In the genomic region with DNA sequence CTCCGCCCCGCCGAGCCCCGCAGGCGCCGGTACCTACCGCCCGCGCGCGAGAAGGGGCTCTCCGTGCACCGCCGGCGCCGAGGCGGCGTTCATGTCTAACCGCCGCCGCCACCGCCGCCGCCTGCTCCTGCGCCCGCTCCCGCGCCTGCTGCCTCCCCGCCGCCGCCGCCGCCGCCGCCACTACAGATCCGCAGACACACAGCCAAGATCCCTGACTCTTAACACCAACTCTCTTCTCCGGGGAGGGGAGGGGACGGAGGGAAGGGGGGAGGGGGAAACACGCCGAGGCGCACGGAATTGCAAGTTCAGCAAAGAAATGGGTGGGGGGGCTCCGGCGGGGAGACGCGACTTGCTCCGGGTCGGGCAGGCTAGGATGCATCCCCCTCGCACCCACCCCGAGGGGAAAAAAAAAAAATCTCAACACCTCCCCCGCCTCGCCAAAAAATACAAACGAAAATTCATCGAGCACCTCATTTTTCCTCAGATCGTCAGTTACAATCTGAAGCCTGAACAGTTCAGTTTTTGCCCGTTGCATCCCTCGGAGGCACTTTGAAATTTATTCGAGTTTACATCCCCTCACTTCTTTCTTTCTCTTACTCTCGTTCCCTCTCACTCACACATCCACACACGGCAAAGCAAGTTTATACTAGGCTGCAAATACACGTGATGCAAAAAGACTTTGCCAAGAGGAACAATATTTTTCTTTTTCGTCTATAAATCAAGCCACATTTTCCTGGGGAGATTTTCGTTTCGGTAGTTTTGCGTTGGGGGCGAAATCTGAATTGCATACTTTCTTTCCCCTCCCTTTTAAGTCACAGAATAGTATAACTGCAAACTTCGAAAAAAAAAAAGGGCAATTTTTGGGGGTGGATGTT, we compare ENCODE assay signal across 1 cellular context.
TF ChIP-seq lines count a peak whose summit lies in the region.

TSS of gene TCF4 (minus strand) at position 192 of the 875 bp plus-strand sequence. CDS start 1,076 bp downstream, outside the sequence.

TF ChIP-seq in K562, 482 proteins besides CTCF, POLR2A, EP300 and RAD21 (continued from another document):
- TF ChIP-seq SNAPC5 (CRISPR knock-in tag; IDR thresholded peaks at IDR 0.05) (no peak), MYC (IDR thresholded peaks at IDR 0.05; ENCODE audit: low read depth, low read length) (0 out of 2 replicates have a peak, but pooled peaks have one; percentile 6), MYC (CRISPR knock-in tag; IDR thresholded peaks at IDR 0.05; ENCODE audit: borderline replicate concordance, low read depth) (no peak), POLR2AphosphoS5 (IDR thresholded peaks at IDR 0.05; ENCODE audit: control insufficient read depth, insufficient read depth, low read depth, low read length) (no peak), TGIF2 (CRISPR knock-in tag; IDR thresholded peaks at IDR 0.05) (no peak), SNRNP70 (optimal IDR thresholded peaks at IDR 0.05; ENCODE audit: low read depth, low read length) (no peak), NKRF (IDR thresholded peaks at IDR 0.05; ENCODE audit: borderline replicate concordance) (peak; percentile 24; the same call in 1 of the 2 replicates), MYBL2 (IDR thresholded peaks at IDR 0.05; ENCODE audit: low read depth) (peak; percentile 57; the same call in 1 of the 2 replicates), MYBL2 (CRISPR knock-in tag; IDR thresholded peaks at IDR 0.05; ENCODE audit: borderline replicate concordance) (no peak), CXXC5 (CRISPR knock-in tag; IDR thresholded peaks at IDR 0.05) (no peak; the same call in none of the 2 replicates), FOXM1 (IDR thresholded peaks at IDR 0.05; ENCODE audit: low read depth) (0 out of 2 replicates have a peak, but pooled peaks have one; percentile 37), FOXM1 (CRISPR knock-in tag; IDR thresholded peaks at IDR 0.05; ENCODE audit: low read depth) (no peak), ZNF324 (CRISPR knock-in tag; IDR thresholded peaks at IDR 0.05) (no peak), MTA2 (IDR thresholded peaks at IDR 0.05; ENCODE audit: low read depth) (no peak), NUFIP1 (IDR thresholded peaks at IDR 0.05; ENCODE audit: partially characterized antibody) (no peak), HCFC1 (IDR thresholded peaks at IDR 0.05; ENCODE audit: low read depth, low read length) (no peak), ZSCAN29 (IDR thresholded peaks at IDR 0.05) (no peak), JUND (IDR thresholded peaks at IDR 0.05; ENCODE audit: borderline replicate concordance, low read depth, low read length) (no peak), JUND (tag; IDR thresholded peaks at IDR 0.05; ENCODE audit: borderline replicate concordance, low read depth, low read length) (no peak), KDM5B (IDR thresholded peaks at IDR 0.05; ENCODE audit: insufficient replicate concordance, low read depth, low read length) (peak; percentile 14), TRIM28 (IDR thresholded peaks at IDR 0.05) (no peak), POLR3A (IDR thresholded peaks at IDR 0.05; ENCODE audit: borderline replicate concordance, extremely low read depth, insufficient read depth, insufficient read length) (no peak), POLR2H (tag; IDR thresholded peaks at IDR 0.05; ENCODE audit: low read depth) (no peak; the same call in 1 of the 2 replicates), ZNF184 (CRISPR knock-in tag; IDR thresholded peaks at IDR 0.05) (no peak), ZBTB26 (CRISPR knock-in tag; IDR thresholded peaks at IDR 0.05) (no peak), ZNF561 (CRISPR knock-in tag; conservative IDR thresholded peaks at IDR 0.05) (no peak), NFE2L1 (tag; IDR thresholded peaks at IDR 0.05; ENCODE audit: borderline replicate concordance, low read depth) (no peak), ZNF395 (CRISPR knock-in tag; IDR thresholded peaks at IDR 0.05) (0 out of 2 replicates have a peak, but pooled peaks have one; percentile 8)
- TF ChIP-seq, protein P1, sequence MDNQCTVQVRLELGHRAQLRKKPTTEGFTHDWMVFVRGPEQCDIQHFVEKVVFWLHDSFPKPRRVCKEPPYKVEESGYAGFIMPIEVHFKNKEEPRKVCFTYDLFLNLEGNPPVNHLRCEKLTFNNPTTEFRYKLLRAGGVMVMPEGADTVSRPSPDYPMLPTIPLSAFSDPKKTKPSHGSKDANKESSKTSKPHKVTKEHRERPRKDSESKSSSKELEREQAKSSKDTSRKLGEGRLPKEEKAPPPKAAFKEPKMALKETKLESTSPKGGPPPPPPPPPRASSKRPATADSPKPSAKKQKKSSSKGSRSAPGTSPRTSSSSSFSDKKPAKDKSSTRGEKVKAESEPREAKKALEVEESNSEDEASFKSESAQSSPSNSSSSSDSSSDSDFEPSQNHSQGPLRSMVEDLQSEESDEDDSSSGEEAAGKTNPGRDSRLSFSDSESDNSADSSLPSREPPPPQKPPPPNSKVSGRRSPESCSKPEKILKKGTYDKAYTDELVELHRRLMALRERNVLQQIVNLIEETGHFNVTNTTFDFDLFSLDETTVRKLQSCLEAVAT (IDR thresholded peaks at IDR 0.05) = peak; percentile 67 to 88; a peak in 3 of 4 replicates
- TF ChIP-seq, protein P2, sequence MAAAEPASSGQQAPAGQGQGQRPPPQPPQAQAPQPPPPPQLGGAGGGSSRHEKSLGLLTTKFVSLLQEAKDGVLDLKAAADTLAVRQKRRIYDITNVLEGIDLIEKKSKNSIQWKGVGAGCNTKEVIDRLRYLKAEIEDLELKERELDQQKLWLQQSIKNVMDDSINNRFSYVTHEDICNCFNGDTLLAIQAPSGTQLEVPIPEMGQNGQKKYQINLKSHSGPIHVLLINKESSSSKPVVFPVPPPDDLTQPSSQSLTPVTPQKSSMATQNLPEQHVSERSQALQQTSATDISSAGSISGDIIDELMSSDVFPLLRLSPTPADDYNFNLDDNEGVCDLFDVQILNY (CRISPR knock-in tag; IDR thresholded peaks at IDR 0.05) = no peak
- TF ChIP-seq, protein P3, sequence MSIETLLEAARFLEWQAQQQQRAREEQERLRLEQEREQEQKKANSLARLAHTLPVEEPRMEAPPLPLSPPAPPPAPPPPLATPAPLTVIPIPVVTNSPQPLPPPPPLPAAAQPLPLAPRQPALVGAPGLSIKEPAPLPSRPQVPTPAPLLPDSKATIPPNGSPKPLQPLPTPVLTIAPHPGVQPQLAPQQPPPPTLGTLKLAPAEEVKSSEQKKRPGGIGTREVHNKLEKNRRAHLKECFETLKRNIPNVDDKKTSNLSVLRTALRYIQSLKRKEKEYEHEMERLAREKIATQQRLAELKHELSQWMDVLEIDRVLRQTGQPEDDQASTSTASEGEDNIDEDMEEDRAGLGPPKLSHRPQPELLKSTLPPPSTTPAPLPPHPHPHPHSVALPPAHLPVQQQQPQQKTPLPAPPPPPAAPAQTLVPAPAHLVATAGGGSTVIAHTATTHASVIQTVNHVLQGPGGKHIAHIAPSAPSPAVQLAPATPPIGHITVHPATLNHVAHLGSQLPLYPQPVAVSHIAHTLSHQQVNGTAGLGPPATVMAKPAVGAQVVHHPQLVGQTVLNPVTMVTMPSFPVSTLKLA (conservative IDR thresholded peaks at IDR 0.05) = 0 out of 4 replicates have a peak, but pooled peaks have one; percentile 20 to 40
- TF ChIP-seq, protein P4, sequence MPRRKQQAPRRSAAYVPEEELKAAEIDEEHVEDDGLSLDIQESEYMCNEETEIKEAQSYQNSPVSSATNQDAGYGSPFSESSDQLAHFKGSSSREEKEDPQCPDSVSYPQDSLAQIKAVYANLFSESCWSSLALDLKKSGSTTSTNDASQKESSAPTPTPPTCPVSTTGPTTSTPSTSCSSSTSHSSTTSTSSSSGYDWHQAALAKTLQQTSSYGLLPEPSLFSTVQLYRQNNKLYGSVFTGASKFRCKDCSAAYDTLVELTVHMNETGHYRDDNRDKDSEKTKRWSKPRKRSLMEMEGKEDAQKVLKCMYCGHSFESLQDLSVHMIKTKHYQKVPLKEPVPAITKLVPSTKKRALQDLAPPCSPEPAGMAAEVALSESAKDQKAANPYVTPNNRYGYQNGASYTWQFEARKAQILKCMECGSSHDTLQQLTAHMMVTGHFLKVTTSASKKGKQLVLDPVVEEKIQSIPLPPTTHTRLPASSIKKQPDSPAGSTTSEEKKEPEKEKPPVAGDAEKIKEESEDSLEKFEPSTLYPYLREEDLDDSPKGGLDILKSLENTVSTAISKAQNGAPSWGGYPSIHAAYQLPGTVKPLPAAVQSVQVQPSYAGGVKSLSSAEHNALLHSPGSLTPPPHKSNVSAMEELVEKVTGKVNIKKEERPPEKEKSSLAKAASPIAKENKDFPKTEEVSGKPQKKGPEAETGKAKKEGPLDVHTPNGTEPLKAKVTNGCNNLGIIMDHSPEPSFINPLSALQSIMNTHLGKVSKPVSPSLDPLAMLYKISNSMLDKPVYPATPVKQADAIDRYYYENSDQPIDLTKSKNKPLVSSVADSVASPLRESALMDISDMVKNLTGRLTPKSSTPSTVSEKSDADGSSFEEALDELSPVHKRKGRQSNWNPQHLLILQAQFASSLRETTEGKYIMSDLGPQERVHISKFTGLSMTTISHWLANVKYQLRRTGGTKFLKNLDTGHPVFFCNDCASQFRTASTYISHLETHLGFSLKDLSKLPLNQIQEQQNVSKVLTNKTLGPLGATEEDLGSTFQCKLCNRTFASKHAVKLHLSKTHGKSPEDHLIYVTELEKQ (CRISPR knock-in tag; IDR thresholded peaks at IDR 0.05) = no peak
- TF ChIP-seq, protein P5, sequence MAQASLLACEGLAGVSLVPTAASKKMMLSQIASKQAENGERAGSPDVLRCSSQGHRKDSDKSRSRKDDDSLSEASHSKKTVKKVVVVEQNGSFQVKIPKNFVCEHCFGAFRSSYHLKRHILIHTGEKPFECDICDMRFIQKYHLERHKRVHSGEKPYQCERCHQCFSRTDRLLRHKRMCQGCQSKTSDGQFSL (CRISPR knock-in tag; IDR thresholded peaks at IDR 0.05) = 0 out of 2 replicates have a peak, but pooled peaks have one; percentile 20
- TF ChIP-seq, protein P5 (tag; IDR thresholded peaks at IDR 0.05) = peak in 1 of 2 experiments; percentile 57; a peak in 1 of 4 replicates
- TF ChIP-seq, protein P6, sequence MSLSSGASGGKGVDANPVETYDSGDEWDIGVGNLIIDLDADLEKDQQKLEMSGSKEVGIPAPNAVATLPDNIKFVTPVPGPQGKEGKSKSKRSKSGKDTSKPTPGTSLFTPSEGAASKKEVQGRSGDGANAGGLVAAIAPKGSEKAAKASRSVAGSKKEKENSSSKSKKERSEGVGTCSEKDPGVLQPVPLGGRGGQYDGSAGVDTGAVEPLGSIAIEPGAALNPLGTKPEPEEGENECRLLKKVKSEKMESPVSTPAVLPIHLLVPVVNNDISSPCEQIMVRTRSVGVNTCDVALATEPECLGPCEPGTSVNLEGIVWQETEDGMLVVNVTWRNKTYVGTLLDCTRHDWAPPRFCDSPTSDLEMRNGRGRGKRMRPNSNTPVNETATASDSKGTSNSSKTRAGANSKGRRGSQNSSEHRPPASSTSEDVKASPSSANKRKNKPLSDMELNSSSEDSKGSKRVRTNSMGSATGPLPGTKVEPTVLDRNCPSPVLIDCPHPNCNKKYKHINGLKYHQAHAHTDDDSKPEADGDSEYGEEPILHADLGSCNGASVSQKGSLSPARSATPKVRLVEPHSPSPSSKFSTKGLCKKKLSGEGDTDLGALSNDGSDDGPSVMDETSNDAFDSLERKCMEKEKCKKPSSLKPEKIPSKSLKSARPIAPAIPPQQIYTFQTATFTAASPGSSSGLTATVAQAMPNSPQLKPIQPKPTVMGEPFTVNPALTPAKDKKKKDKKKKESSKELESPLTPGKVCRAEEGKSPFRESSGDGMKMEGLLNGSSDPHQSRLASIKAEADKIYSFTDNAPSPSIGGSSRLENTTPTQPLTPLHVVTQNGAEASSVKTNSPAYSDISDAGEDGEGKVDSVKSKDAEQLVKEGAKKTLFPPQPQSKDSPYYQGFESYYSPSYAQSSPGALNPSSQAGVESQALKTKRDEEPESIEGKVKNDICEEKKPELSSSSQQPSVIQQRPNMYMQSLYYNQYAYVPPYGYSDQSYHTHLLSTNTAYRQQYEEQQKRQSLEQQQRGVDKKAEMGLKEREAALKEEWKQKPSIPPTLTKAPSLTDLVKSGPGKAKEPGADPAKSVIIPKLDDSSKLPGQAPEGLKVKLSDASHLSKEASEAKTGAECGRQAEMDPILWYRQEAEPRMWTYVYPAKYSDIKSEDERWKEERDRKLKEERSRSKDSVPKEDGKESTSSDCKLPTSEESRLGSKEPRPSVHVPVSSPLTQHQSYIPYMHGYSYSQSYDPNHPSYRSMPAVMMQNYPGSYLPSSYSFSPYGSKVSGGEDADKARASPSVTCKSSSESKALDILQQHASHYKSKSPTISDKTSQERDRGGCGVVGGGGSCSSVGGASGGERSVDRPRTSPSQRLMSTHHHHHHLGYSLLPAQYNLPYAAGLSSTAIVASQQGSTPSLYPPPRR (CRISPR knock-in tag; IDR thresholded peaks at IDR 0.05; ENCODE audit: borderline replicate concordance) = no peak
